ENCODE assay signal across 11 cellular contexts in genomic region chr12:128190614-128191013, GRCh38.
DNase-seq lines count a peak whose midpoint lies in the region; TF ChIP-seq lines count a peak whose summit lies in the region.
"Had no signal": no experiment of that assay in that cellular context is flagged by ENCODE, and none has a peak within 500 bp of the region (broad histone marks: within the 10 kb centered on the region; RNA-seq: fewer than 3 reads in every experiment).

No MANE protein-coding gene starts in this region.

- H3K79me1 ChIP-seq in H9 (ENCODE audit: insufficient read depth, low read depth, low read length, poor library complexity, severe bottlenecking) (no peaks in the 10 kb centered on the region), mesendoderm (ENCODE audit: low read length) (no peaks in the 10 kb centered on the region)

- no peaks in the 10 kb centered on the region for H3K4me1 ChIP-seq in H9 (ENCODE audit: insufficient read depth, low read length)
- H3K4me1 ChIP-seq in mesendoderm (ENCODE audit: control insufficient read depth, low read depth, low read length), result no peaks in the 10 kb centered on the region
- H3K4me1 ChIP-seq in HAP-1, result no peaks in the 10 kb centered on the region

- TF ChIP-seq CTCF in H9 (conservative IDR thresholded peaks at IDR 0.05), result peak; percentile 89
- TF ChIP-seq CTCF in WERI-Rb-1 (IDR thresholded peaks at IDR 0.05; ENCODE audit: low read depth, low read length), result peak; percentile 82
- no peak for TF ChIP-seq CTCF in coronary artery (IDR thresholded peaks at IDR 0.05)

- H3K4me2 ChIP-seq in H9 (ENCODE audit: insufficient read depth, insufficient read length, low read length) (no peak overlapping the region), mesendoderm (ENCODE audit: low read length) (no peak overlapping the region)

- H4K20me1 ChIP-seq in H9 (ENCODE audit: control insufficient read depth, insufficient read depth, insufficient read length), result no peaks in the 10 kb centered on the region

- H2BK15ac ChIP-seq in H9 (ENCODE audit: low read depth, low read length) (no peak overlapping the region), mesendoderm (replicated peaks; ENCODE audit: low read depth) (no peak overlapping the region)

- H3K23me2 ChIP-seq in H9 (ENCODE audit: insufficient read length, low read depth, low read length, poor library complexity, severe bottlenecking), result no peaks in the 10 kb centered on the region

- H3K27me3 Mint-ChIP-seq in H9 (ENCODE audit: low read depth) (peaks cover 5% of the 10 kb centered on the region), immature natural killer cell (ENCODE audit: low read depth in 3 of 3) (peaks cover 0 to 4% (median 0%) of the 10 kb centered on the region in 3 donors)

- H3K36me3 Mint-ChIP-seq in H9 (ENCODE audit: insufficient read depth in 1 of 3, low read depth in 3 of 3) (no peaks in the 10 kb centered on the region; a peak in 1 of 7 replicates), immature natural killer cell (no peaks in the 10 kb centered on the region)

- H3K79me2 ChIP-seq in H9 (ENCODE audit: insufficient read depth, low read length) (no peaks in the 10 kb centered on the region), mesendoderm (ENCODE audit: control insufficient read depth, insufficient read depth, low read length) (no peaks in the 10 kb centered on the region)

- H2BK5ac ChIP-seq in H9 (ENCODE audit: insufficient read length, low read length) (no peak overlapping the region), mesendoderm (ENCODE audit: low read length) (no peak overlapping the region)

- H3K18ac ChIP-seq in H9 (ENCODE audit: insufficient read length, low read depth, low read length), result no peak overlapping the region
- no peak overlapping the region for H3K18ac ChIP-seq in mesendoderm (ENCODE audit: low read length)

- no peak overlapping the region for H3K23ac ChIP-seq in H9 (ENCODE audit: insufficient read length, low read depth, low read length)
- H3K23ac ChIP-seq in mesendoderm (ENCODE audit: low read length), result no peak overlapping the region

- no peak overlapping the region for H3T11ph ChIP-seq in H9 (ENCODE audit: low read length)

- H2BK20ac ChIP-seq in H9 (ENCODE audit: low read depth, low read length, poor library complexity, severe bottlenecking), result no peak overlapping the region

- H2AK5ac ChIP-seq in H9 (ENCODE audit: insufficient read length, low read length) (no peak overlapping the region), mesendoderm (ENCODE audit: low read length) (no peak overlapping the region)

- WGBS in H9 (ENCODE audit: extremely low coverage, insufficient read length, low lambda C conversion rate), result no CpG with 5 or more reads among the region's 16 CpGs
- WGBS in mesendoderm (ENCODE audit: extremely low coverage, insufficient coverage, low lambda C conversion rate), result no CpG with 5 or more reads among the region's 16 CpGs

- H3K4me3 Mint-ChIP-seq in H9 (no peak overlapping the region), immature natural killer cell (no peak overlapping the region)

- no peak overlapping the region for H3K27ac ChIP-seq in H9 (ENCODE audit: insufficient read length, low read depth, low read length)
- peak overlapping the region; percentile 44 for H3K27ac ChIP-seq in WERI-Rb-1
- H3K27ac ChIP-seq in mesendoderm (ENCODE audit: low read depth, low read length), result no peak overlapping the region
- H3K27ac ChIP-seq in coronary artery, result no peak overlapping the region

- in situ Hi-C loops in HAP-1 (cut with MboI; ENCODE audit: low sequenced_read_pairs), result no loop called here

- no peak overlapping the region for H3K56ac ChIP-seq in H9 (ENCODE audit: insufficient read length, low read depth, low read length)
- no peak overlapping the region for H3K56ac ChIP-seq in mesendoderm (ENCODE audit: low read length)

- H2BK120ac ChIP-seq in H9 (ENCODE audit: low read depth, low read length, poor library complexity, severe bottlenecking), result no peak overlapping the region
- no peak overlapping the region for H2BK120ac ChIP-seq in mesendoderm (ENCODE audit: low read depth, low read length)

- DNase-seq in COLO668 (lab: John Stamatoyannopoulos, UW; ENCODE audit: unreplicated experiment) (peak; percentile 0), H9 (peak; percentile 80), WERI-Rb-1 (peak; percentile 77), mesendoderm (peak; percentile 56), coronary artery (ENCODE audit: low spot score) (no peak), immature natural killer cell (no peak), HAP-1 (ENCODE audit: low spot score in 2 of 2) (no peak)
- DNase-seq in stimulated activated CD4-positive, alpha-beta T cell treated with anti-CD3 and anti-CD28 coated beads, Interleukin-4, amount 100 ng/mL, for 4 hours, result no peak
- DNase-seq: NCI-H446, T1000 had no signal

- peak overlapping the region in 1 of 3 experiments; percentile 79; a peak in 2 of 7 replicates for H3K27ac Mint-ChIP-seq in H9
- H3K27ac Mint-ChIP-seq in immature natural killer cell, result no peak overlapping the region

- peaks cover 2 to 7% of the 10 kb centered on the region in 2 experiments; a peak in 2 of 4 replicates for H3K4me1 Mint-ChIP-seq in H9
- H3K4me1 Mint-ChIP-seq in immature natural killer cell, result no peaks in the 10 kb centered on the region

- H3K9ac ChIP-seq in H9 (ENCODE audit: extremely low read depth, insufficient read length, low read length) (no peak overlapping the region), mesendoderm (ENCODE audit: low read length) (no peak overlapping the region)

- H3K14ac ChIP-seq in H9 (ENCODE audit: insufficient read depth, low read length), result no peak overlapping the region

- H2AFZ ChIP-seq in H9 (ENCODE audit: low read length), result no peak overlapping the region

- no peaks in the 10 kb centered on the region for H3K9me3 ChIP-seq in H9 (ENCODE audit: control insufficient read depth, low read depth, low read length)
- H3K9me3 ChIP-seq in WERI-Rb-1 (ENCODE audit: severe bottlenecking), result no peaks in the 10 kb centered on the region
- H3K9me3 ChIP-seq in HAP-1, result no peaks in the 10 kb centered on the region

- no peak overlapping the region for H4K8ac ChIP-seq in H9 (replicated peaks; ENCODE audit: insufficient read length, low read depth, low read length)
- H4K8ac ChIP-seq in mesendoderm (ENCODE audit: low read depth, low read length), result no peak overlapping the region

- no peak overlapping the region for H4K91ac ChIP-seq in H9 (ENCODE audit: insufficient read length, low read depth, low read length)

- H3K9me3 Mint-ChIP-seq in H9 (peaks cover 8 to 9% of the 10 kb centered on the region in 2 experiments; a peak in 4 of 5 replicates), immature natural killer cell (peaks cover 0 to 9% (median under 1%) of the 10 kb centered on the region in 6 donors)

- H3K4me3 ChIP-seq in WERI-Rb-1 (ENCODE audit: low read depth, low read length) (peak overlapping the region; percentile 29), mesendoderm (ENCODE audit: low read length) (no peak overlapping the region), coronary artery (no peak overlapping the region), HAP-1 (no peak overlapping the region)
- H3K4me3 ChIP-seq: lung had no signal

- no peaks in the 10 kb centered on the region for H3K36me3 ChIP-seq in WERI-Rb-1
- H3K36me3 ChIP-seq in mesendoderm (ENCODE audit: control insufficient read depth, insufficient read depth, low read length), result no peaks in the 10 kb centered on the region
- no peaks in the 10 kb centered on the region for H3K36me3 ChIP-seq in HAP-1 (replicated peaks)

- H4K5ac ChIP-seq in H9 (ENCODE audit: insufficient read length, low read depth, low read length), result no peak overlapping the region
- H4K5ac ChIP-seq in mesendoderm (ENCODE audit: low read length), result no peak overlapping the region

- H3K4ac ChIP-seq in H9 (ENCODE audit: low read depth, low read length) (no peak overlapping the region), mesendoderm (ENCODE audit: low read depth, low read length) (no peak overlapping the region)

- H2BK12ac ChIP-seq in H9 (ENCODE audit: insufficient read length, low read depth, low read length), result no peak overlapping the region

- H3K27me3 ChIP-seq in H9 (ENCODE audit: insufficient read depth, low read length) (no peaks in the 10 kb centered on the region), WERI-Rb-1 (ENCODE audit: insufficient read depth, low read depth, severe bottlenecking) (no peaks in the 10 kb centered on the region), mesendoderm (ENCODE audit: insufficient read depth, low read length, poor library complexity) (no peaks in the 10 kb centered on the region), HAP-1 (ENCODE audit: low read depth) (no peaks in the 10 kb centered on the region)

Comparison
In these comparisons a context has a peak if more than half of its experiments do, and no peak if none do; other contexts are left out.
1. DNase-seq: peak in COLO668 (single experiment), H9 (single experiment), WERI-Rb-1 (single experiment) and mesendoderm (single experiment); none in coronary artery (single experiment), immature natural killer cell (0 of 3), stimulated activated CD4-positive, alpha-beta T cell treated with anti-CD3 and anti-CD28 coated beads, Interleukin-4, amount 100 ng/mL, for 4 hours (0 of 2) and HAP-1 (0 of 2).